1 cellular context compared by ENCODE assay signal in genomic region chr7:116675812-116676355, GRCh38.
TF ChIP-seq lines count a peak whose summit lies in the region.

No MANE protein-coding gene starts in this region.

TF ChIP-seq in HEK293, 187 proteins besides CTCF, POLR2A, EP300 and RAD21 (continued from another document):
- TF ChIP-seq, protein P1, sequence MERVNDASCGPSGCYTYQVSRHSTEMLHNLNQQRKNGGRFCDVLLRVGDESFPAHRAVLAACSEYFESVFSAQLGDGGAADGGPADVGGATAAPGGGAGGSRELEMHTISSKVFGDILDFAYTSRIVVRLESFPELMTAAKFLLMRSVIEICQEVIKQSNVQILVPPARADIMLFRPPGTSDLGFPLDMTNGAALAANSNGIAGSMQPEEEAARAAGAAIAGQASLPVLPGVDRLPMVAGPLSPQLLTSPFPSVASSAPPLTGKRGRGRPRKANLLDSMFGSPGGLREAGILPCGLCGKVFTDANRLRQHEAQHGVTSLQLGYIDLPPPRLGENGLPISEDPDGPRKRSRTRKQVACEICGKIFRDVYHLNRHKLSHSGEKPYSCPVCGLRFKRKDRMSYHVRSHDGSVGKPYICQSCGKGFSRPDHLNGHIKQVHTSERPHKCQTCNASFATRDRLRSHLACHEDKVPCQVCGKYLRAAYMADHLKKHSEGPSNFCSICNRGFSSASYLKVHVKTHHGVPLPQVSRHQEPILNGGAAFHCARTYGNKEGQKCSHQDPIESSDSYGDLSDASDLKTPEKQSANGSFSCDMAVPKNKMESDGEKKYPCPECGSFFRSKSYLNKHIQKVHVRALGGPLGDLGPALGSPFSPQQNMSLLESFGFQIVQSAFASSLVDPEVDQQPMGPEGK (tag by site-specific recombination; IDR thresholded peaks at IDR 0.05) = no peak
- TF ChIP-seq ZNF747 (tag by site-specific recombination; IDR thresholded peaks at IDR 0.05) (no peak), ZNF223 (tag by site-specific recombination; IDR thresholded peaks at IDR 0.05) (no peak), HOXD13 (CRISPR knock-in tag; IDR thresholded peaks at IDR 0.05; ENCODE audit: borderline replicate concordance) (no peak), ZBTB21 (tag by site-specific recombination; IDR thresholded peaks at IDR 0.05) (no peak), GLIS2 (tag by site-specific recombination; IDR thresholded peaks at IDR 0.05) (no peak), ZNF624 (tag by site-specific recombination; IDR thresholded peaks at IDR 0.05) (no peak), PRDM10 (tag by site-specific recombination; IDR thresholded peaks at IDR 0.05) (no peak), ZNF792 (tag by site-specific recombination; IDR thresholded peaks at IDR 0.05) (no peak), ZEB2 (tag by site-specific recombination; IDR thresholded peaks at IDR 0.05) (no peak), ZNF521 (tag by site-specific recombination; IDR thresholded peaks at IDR 0.05) (no peak), RBAK (tag by site-specific recombination; IDR thresholded peaks at IDR 0.05) (no peak), ZNF704 (tag by site-specific recombination; IDR thresholded peaks at IDR 0.05) (no peak), ZNF133 (tag by site-specific recombination; IDR thresholded peaks at IDR 0.05) (no peak), ZNF324 (tag by site-specific recombination; IDR thresholded peaks at IDR 0.05) (no peak), ZNF830 (tag by site-specific recombination; IDR thresholded peaks at IDR 0.05; ENCODE audit: low read depth) (no peak), ZNF174 (tag by site-specific recombination; IDR thresholded peaks at IDR 0.05) (no peak), FEZF1 (tag by site-specific recombination; IDR thresholded peaks at IDR 0.05) (peak; percentile 78)
